ENCODE assay signal across 1 cellular context in genomic region chr5:6220346-6221088, GRCh38.
TF ChIP-seq lines count a peak whose summit lies in the region.

No MANE protein-coding gene starts in this region.

TF ChIP-seq in HepG2, 621 proteins besides CTCF, POLR2A, EP300 and RAD21 (continued from another document and continues in another):
- TF ChIP-seq IKZF4 (CRISPR knock-in tag; IDR thresholded peaks at IDR 0.05; ENCODE audit: borderline replicate concordance, low read depth, not compliant biosample characterization) (no peak), KAT7 (CRISPR knock-in tag; IDR thresholded peaks at IDR 0.05; ENCODE audit: borderline replicate concordance) (no peak), WIZ (CRISPR knock-in tag; IDR thresholded peaks at IDR 0.05) (peak; percentile 81; the same call in 1 of the 2 replicates), SMC3 (IDR thresholded peaks at IDR 0.05; ENCODE audit: low read length) (no peak), ZMYM4 (CRISPR knock-in tag; IDR thresholded peaks at IDR 0.05) (peak; percentile 65), ZNF687 (CRISPR knock-in tag; IDR thresholded peaks at IDR 0.05) (peak; percentile 87), PREB (CRISPR knock-in tag; IDR thresholded peaks at IDR 0.05) (no peak), SRY (CRISPR knock-in tag; IDR thresholded peaks at IDR 0.05) (no peak), NFYB (CRISPR knock-in tag; IDR thresholded peaks at IDR 0.05) (no peak), ZNF557 (CRISPR knock-in tag; IDR thresholded peaks at IDR 0.05) (0 out of 2 replicates have a peak, but pooled peaks have one; percentile 57), GMEB1 (CRISPR knock-in tag; IDR thresholded peaks at IDR 0.05; ENCODE audit: borderline replicate concordance) (no peak), NR2C2 (CRISPR knock-in tag; IDR thresholded peaks at IDR 0.05; ENCODE audit: borderline replicate concordance) (no peak), KDM6A (CRISPR knock-in tag; IDR thresholded peaks at IDR 0.05; ENCODE audit: low read depth) (peak; percentile 74; the same call in 1 of the 2 replicates), MAFF (IDR thresholded peaks at IDR 0.05; ENCODE audit: low read depth, low read length) (no peak), BRCA1 (CRISPR knock-in tag; IDR thresholded peaks at IDR 0.05) (no peak), POLR2AphosphoS5 (IDR thresholded peaks at IDR 0.05; ENCODE audit: low read depth, low read length) (no peak), ZNF292 (CRISPR knock-in tag; IDR thresholded peaks at IDR 0.05; ENCODE audit: borderline replicate concordance, low read depth) (peak; percentile 86), ZBTB21 (CRISPR knock-in tag; IDR thresholded peaks at IDR 0.05) (no peak), SOX13 (IDR thresholded peaks at IDR 0.05) (no peak), SOX13 (CRISPR knock-in tag; conservative IDR thresholded peaks at IDR 0.05 in 1 of 2, IDR thresholded peaks at IDR 0.05 in 1 of 2) (peak in 1 of 2 experiments; percentile 53; a peak in 1 of 4 replicates), FOSL2 (CRISPR knock-in tag; IDR thresholded peaks at IDR 0.05) (0 out of 2 replicates have a peak, but pooled peaks have one; percentile 25), CBX5 (CRISPR knock-in tag; IDR thresholded peaks at IDR 0.05; ENCODE audit: borderline replicate concordance) (peak; percentile 91), UBTF (CRISPR knock-in tag; IDR thresholded peaks at IDR 0.05) (peak; percentile 53; the same call in 1 of the 2 replicates), TARDBP (CRISPR knock-in tag; IDR thresholded peaks at IDR 0.05) (peak; percentile 81), ZBTB33 (CRISPR knock-in tag; IDR thresholded peaks at IDR 0.05) (no peak), HNRNPLL (IDR thresholded peaks at IDR 0.05; ENCODE audit: low read depth, low read length, poor library complexity, severe bottlenecking) (peak; percentile 12), TGIF2 (CRISPR knock-in tag; IDR thresholded peaks at IDR 0.05) (no peak), ZNF644 (CRISPR knock-in tag; IDR thresholded peaks at IDR 0.05; ENCODE audit: low read depth) (peak; percentile 95), YY1 (IDR thresholded peaks at IDR 0.05; ENCODE audit: insufficient read depth, insufficient replicate concordance, low read depth, low read length) (peak; percentile 30), ZNF761 (CRISPR knock-in tag; conservative IDR thresholded peaks at IDR 0.05) (no peak), ATF5 (CRISPR knock-in tag; IDR thresholded peaks at IDR 0.05; ENCODE audit: low read depth) (no peak), NFKB2 (CRISPR knock-in tag; IDR thresholded peaks at IDR 0.05; ENCODE audit: borderline replicate concordance) (peak; percentile 64; the same call in 1 of the 2 replicates), ZNF207 (IDR thresholded peaks at IDR 0.05; ENCODE audit: borderline replicate concordance) (no peak), ZNF263 (CRISPR knock-in tag; IDR thresholded peaks at IDR 0.05) (peak; percentile 74), SALL2 (CRISPR knock-in tag; IDR thresholded peaks at IDR 0.05) (no peak)
- TF ChIP-seq, protein P1, sequence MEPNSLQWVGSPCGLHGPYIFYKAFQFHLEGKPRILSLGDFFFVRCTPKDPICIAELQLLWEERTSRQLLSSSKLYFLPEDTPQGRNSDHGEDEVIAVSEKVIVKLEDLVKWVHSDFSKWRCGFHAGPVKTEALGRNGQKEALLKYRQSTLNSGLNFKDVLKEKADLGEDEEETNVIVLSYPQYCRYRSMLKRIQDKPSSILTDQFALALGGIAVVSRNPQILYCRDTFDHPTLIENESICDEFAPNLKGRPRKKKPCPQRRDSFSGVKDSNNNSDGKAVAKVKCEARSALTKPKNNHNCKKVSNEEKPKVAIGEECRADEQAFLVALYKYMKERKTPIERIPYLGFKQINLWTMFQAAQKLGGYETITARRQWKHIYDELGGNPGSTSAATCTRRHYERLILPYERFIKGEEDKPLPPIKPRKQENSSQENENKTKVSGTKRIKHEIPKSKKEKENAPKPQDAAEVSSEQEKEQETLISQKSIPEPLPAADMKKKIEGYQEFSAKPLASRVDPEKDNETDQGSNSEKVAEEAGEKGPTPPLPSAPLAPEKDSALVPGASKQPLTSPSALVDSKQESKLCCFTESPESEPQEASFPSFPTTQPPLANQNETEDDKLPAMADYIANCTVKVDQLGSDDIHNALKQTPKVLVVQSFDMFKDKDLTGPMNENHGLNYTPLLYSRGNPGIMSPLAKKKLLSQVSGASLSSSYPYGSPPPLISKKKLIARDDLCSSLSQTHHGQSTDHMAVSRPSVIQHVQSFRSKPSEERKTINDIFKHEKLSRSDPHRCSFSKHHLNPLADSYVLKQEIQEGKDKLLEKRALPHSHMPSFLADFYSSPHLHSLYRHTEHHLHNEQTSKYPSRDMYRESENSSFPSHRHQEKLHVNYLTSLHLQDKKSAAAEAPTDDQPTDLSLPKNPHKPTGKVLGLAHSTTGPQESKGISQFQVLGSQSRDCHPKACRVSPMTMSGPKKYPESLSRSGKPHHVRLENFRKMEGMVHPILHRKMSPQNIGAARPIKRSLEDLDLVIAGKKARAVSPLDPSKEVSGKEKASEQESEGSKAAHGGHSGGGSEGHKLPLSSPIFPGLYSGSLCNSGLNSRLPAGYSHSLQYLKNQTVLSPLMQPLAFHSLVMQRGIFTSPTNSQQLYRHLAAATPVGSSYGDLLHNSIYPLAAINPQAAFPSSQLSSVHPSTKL (CRISPR knock-in tag; IDR thresholded peaks at IDR 0.05) = peak; percentile 63
- TF ChIP-seq, protein P2, sequence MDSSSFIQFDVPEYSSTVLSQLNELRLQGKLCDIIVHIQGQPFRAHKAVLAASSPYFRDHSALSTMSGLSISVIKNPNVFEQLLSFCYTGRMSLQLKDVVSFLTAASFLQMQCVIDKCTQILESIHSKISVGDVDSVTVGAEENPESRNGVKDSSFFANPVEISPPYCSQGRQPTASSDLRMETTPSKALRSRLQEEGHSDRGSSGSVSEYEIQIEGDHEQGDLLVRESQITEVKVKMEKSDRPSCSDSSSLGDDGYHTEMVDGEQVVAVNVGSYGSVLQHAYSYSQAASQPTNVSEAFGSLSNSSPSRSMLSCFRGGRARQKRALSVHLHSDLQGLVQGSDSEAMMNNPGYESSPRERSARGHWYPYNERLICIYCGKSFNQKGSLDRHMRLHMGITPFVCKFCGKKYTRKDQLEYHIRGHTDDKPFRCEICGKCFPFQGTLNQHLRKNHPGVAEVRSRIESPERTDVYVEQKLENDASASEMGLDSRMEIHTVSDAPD (CRISPR knock-in tag; IDR thresholded peaks at IDR 0.05) = peak; percentile 88
- TF ChIP-seq, protein P3, sequence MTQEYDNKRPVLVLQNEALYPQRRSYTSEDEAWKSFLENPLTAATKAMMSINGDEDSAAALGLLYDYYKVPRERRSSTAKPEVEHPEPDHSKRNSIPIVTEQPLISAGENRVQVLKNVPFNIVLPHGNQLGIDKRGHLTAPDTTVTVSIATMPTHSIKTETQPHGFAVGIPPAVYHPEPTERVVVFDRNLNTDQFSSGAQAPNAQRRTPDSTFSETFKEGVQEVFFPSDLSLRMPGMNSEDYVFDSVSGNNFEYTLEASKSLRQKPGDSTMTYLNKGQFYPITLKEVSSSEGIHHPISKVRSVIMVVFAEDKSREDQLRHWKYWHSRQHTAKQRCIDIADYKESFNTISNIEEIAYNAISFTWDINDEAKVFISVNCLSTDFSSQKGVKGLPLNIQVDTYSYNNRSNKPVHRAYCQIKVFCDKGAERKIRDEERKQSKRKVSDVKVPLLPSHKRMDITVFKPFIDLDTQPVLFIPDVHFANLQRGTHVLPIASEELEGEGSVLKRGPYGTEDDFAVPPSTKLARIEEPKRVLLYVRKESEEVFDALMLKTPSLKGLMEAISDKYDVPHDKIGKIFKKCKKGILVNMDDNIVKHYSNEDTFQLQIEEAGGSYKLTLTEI (CRISPR knock-in tag; conservative IDR thresholded peaks at IDR 0.05) = no peak
- TF ChIP-seq, protein P4, sequence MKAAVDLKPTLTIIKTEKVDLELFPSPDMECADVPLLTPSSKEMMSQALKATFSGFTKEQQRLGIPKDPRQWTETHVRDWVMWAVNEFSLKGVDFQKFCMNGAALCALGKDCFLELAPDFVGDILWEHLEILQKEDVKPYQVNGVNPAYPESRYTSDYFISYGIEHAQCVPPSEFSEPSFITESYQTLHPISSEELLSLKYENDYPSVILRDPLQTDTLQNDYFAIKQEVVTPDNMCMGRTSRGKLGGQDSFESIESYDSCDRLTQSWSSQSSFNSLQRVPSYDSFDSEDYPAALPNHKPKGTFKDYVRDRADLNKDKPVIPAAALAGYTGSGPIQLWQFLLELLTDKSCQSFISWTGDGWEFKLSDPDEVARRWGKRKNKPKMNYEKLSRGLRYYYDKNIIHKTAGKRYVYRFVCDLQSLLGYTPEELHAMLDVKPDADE (CRISPR knock-in tag; IDR thresholded peaks at IDR 0.05) = no peak
